In the genomic region with DNA sequence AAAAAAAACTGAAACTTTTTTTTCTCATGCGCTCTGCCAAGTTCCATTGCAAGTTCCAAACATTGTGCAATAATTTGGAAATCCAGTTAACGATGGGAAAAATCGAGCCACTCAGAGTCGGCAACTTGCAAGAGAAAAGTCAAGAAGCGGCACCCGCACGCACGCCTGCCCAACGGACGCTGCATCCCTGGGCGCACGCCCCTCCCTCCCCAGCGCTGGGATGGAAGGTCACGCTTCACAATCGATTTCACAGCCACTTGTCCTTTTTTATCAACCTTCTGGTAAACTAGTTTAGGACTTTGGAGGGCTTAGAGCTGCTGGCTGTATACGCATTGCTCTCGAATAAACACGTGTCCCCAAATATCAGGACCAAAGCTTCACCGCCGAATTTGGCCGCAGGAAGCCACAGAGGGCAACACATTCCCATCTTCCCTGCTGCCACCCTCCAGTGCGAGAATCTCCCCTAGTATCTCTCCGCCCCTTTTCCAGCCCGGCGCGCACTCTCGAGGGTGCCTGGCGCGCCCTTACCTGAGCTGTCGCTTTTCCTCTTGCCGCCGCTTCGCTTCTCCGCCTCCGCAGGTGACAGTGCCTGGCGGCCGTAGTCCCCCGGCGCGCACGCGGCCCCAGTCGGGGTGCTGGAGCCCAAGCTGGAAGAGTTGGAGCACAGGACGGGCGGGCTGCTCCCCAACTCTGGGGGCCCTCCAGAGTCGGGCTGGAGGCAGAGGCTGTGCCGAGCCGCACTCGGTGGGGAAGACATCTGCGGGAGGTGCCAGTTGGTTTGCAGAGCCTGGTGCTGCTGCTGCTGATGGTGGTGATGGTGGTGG, we compare ENCODE assay signal across 9 cellular contexts. TPM values are rescaled to one million over a fixed set of nuclear protein-coding genes. Genes with fewer than 3 reads are reported as not detected.
DNase-seq lines count a peak whose midpoint lies in the region; ATAC-seq, FAIRE-seq and TF ChIP-seq lines count a peak whose summit lies in the region.
"Had no signal": no experiment of that assay in that cellular context is flagged by ENCODE, and none has a peak within 500 bp of the region (broad histone marks: within the 10 kb centered on the region; RNA-seq: fewer than 3 reads in every experiment).

No MANE protein-coding gene starts in this region.

- ATAC-seq in heart right ventricle (peak; percentile 6 to 53 (median 32)), HG02759 (IDR thresholded peaks at IDR 0.05; ENCODE audit: unreplicated experiment) (no peak), HG03565 (IDR thresholded peaks at IDR 0.05; ENCODE audit: unreplicated experiment) (no peak), GM21447 (IDR thresholded peaks at IDR 0.05; ENCODE audit: unreplicated experiment) (no peak)

- H3K27ac ChIP-seq in heart right ventricle (peak overlapping the region; percentile 86 to 95 (median 90)), rectal smooth muscle tissue (ENCODE audit: low read depth, low read length) (peak overlapping the region; percentile 63)

- no peaks in the 10 kb centered on the region for H3K36me3 ChIP-seq in heart right ventricle
- H3K36me3 ChIP-seq in rectal smooth muscle tissue (ENCODE audit: control insufficient read depth, insufficient read depth, low read length): no peaks in the 10 kb centered on the region

- no peak for TF ChIP-seq CTCF in heart right ventricle (IDR thresholded peaks at IDR 0.05)

- H3K9me3 ChIP-seq in heart right ventricle: no peaks in the 10 kb centered on the region

- H3K27me3 ChIP-seq in heart right ventricle: peaks cover 0 to 60% (median 5%) of the 10 kb centered on the region in 7 donors
- H3K27me3 ChIP-seq in rectal smooth muscle tissue (ENCODE audit: control insufficient read depth, insufficient read depth, low read length): peaks cover 13% of the 10 kb centered on the region

- peak; percentile 46 for DNase-seq in EH (ENCODE audit: low read depth)
- peak; percentile 3 for DNase-seq in SK-N-DZ (ENCODE audit: low spot score)
- peak; percentile 48 to 73 for DNase-seq in heart right ventricle
- DNase-seq in urothelium cell line (ENCODE audit: low spot score): no peak
- DNase-seq: NCI-H446 treated with DMSO at 0.1 percent for 48 hours had no signal

- no peak for FAIRE-seq in urothelium cell line (lab: Jason Lieb, UNC)

- peaks cover 0 to 16% (median 3%) of the 10 kb centered on the region in 9 donors for H3K4me1 ChIP-seq in heart right ventricle
- H3K4me1 ChIP-seq in rectal smooth muscle tissue (ENCODE audit: control insufficient read depth, insufficient read depth, low read length): no peaks in the 10 kb centered on the region

- 1 to 2% methylated on average over 50 of the region's 50 CpGs for WGBS in heart right ventricle, 2 donors

- H3K9ac ChIP-seq in rectal smooth muscle tissue (ENCODE audit: low read length): no peak overlapping the region

- intact Hi-C loops in heart right ventricle (cut with DNase I): loop anchor here in 9 of 10 donors (2.0 to 10.0 kb wide), 16 partner anchors 37 to 1059 kb away; no protein-coding TSS in a partner anchor

- H3K4me3 ChIP-seq in heart right ventricle (peak overlapping the region; percentile 62 to 79 (median 70)), rectal smooth muscle tissue (ENCODE audit: low read length) (peak overlapping the region; percentile 68)

RNA-seq across cellular contexts. Expression of gene MEOX2, which starts 0.9 kb away (rescaled TPM):
- not detected in 2 replicates for polyA plus RNA-seq in SK-N-DZ (2014; cell fraction: cytosol; rRNA removed)
- polyA plus RNA-seq in SK-N-DZ (2014; cell fraction: nucleus; rRNA removed): not detected in 2 replicates
- total RNA-seq in heart right ventricle: 10 to 100 TPM in 2 of 10 donors, 1 to 10 TPM in 8; 5.2 to 13.5 (median 7.9) TPM
- 10 to 100 TPM in 1 of 2 donors, 1 to 10 TPM in 1; 5.2 to 14.1 TPM for polyA plus RNA-seq in heart right ventricle

Comparison
In these comparisons a context has a peak if more than half of its experiments do, and no peak if none do; other contexts are left out.
1. ATAC-seq: peak in heart right ventricle (8 of 8); none in HG02759 (single experiment), HG03565 (single experiment) and GM21447 (single experiment).